ENCODE assay signal across 24 cellular contexts in genomic region chr12:91289072-91289471, GRCh38.
"Had no signal": no experiment of that assay in that cellular context is flagged by ENCODE, and none has a peak within 500 bp of the region (broad histone marks: within the 10 kb centered on the region; RNA-seq: fewer than 3 reads in every experiment).

No MANE protein-coding gene starts in this region.

- H3K36me3 ChIP-seq: colonic mucosa, esophagus squamous epithelium, gastrocnemius medialis, heart right ventricle, left lung, lower lobe of right lung had no signal

- H3K4me3 ChIP-seq: colonic mucosa, esophagus squamous epithelium, gastrocnemius medialis, heart right ventricle, left lung, lower lobe of right lung had no signal

- DNase-seq: colonic mucosa; cortex of kidney; effector CD8-positive, alpha-beta T cell; effector memory CD8-positive, alpha-beta T cell; endodermal cell; erythroblast; esophagus squamous epithelium; foreskin fibroblast; foreskin melanocyte; gastrocnemius medialis; glutamatergic neuron; head of caudate nucleus; heart right ventricle; hippocampal formation; left cardiac atrium; left lung; left ventricle myocardium superior; lower lobe of right lung; mesenchymal stem cell; midbrain; naive thymus-derived CD4-positive, alpha-beta T cell had no signal

- H3K27me3 ChIP-seq: colonic mucosa, esophagus squamous epithelium, gastrocnemius medialis, left lung had no signal

- ATAC-seq: effector memory CD8-positive, alpha-beta T cell; esophagus mucosa; gastrocnemius medialis; heart right ventricle; left cardiac atrium; left ventricle myocardium superior; lower lobe of right lung; naive thymus-derived CD4-positive, alpha-beta T cell had no signal

- H3K4me1 ChIP-seq: colonic mucosa, esophagus squamous epithelium, gastrocnemius medialis, heart right ventricle, left lung, lower lobe of right lung had no signal

- H3K9me3 ChIP-seq: colonic mucosa, esophagus squamous epithelium, gastrocnemius medialis, heart right ventricle, left lung, lower lobe of right lung had no signal

- FAIRE-seq: keratinocyte had no signal

- H3K27ac ChIP-seq: colonic mucosa, epithelial cell of prostate, gastrocnemius medialis, heart right ventricle, left lung, lower lobe of right lung had no signal
